14 cellular contexts compared by ENCODE assay signal in the genomic region with DNA sequence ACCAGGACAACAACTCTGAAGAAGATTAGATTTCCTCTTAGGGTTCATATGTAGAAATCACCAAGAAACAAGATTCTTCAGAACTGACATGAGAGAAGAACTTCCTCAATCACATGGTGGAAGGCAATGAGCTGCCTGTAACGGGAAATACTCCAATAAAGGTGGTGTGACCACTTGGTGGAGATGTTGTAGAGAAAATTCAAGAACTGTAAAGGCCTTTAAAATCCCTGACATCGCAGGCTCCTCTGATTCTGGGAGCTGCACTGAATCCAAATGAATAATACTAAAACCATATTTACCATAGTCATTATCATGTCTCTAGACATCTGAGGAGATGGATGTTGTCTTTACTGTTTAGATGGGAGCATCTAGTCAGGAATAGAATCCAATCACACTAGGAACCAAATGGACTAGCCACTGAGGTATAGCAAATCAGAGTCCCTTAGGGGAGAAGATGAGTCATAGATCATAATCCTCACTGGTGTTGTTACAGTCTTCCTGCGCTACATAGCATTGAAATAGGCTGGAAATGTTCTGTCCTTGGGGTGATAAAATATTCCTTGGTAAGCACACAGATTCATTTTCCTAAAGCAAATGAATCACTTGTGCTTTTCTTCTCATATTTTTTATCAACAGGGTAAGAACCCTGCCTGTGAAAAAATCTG.
DNase-seq lines count a peak whose midpoint lies in the region; ATAC-seq and TF ChIP-seq lines count a peak whose summit lies in the region.
"Had no signal": no experiment of that assay in that cellular context is flagged by ENCODE, and none has a peak within 500 bp of the region (broad histone marks: within the 10 kb centered on the region; RNA-seq: fewer than 3 reads in every experiment).

No MANE protein-coding gene starts in this region.

- H3K4me1 ChIP-seq in OCI-LY3 (ENCODE audit: low read length) (peaks cover 40% of the 10 kb centered on the region), foreskin keratinocyte (no peaks in the 10 kb centered on the region)
- H3K4me1 ChIP-seq: sigmoid colon, tibial nerve had no signal

- no peak overlapping the region for H3K4me3 Mint-ChIP-seq in progenitor cell of endocrine pancreas (ENCODE audit: low read depth)
- no peak overlapping the region for H3K4me3 Mint-ChIP-seq in activated naive CD8-positive, alpha-beta T cell treated with anti-CD3 and anti-CD28 coated beads, Interleukin-2, amount 50 U/mL, for 24 hours
- H3K4me3 Mint-ChIP-seq: activated T-cell treated with anti-CD3 and anti-CD28 coated beads, Interleukin-2, amount 50 U/mL, for 4 hours; central memory CD8-positive, alpha-beta T cell had no signal

- ATAC-seq in foreskin keratinocyte, result peak; percentile 55
- ATAC-seq in HG02798 (IDR thresholded peaks at IDR 0.05; ENCODE audit: poor library complexity, unreplicated experiment), result no peak
- ATAC-seq in activated naive CD8-positive, alpha-beta T cell treated with anti-CD3 and anti-CD28 coated beads, Interleukin-2, amount 50 U/mL, for 24 hours, result no peak
- ATAC-seq: activated T-cell treated with anti-CD3 and anti-CD28 coated beads, Interleukin-2, amount 50 U/mL, for 4 hours had no signal

- no peak overlapping the region for H3K4me3 ChIP-seq in OCI-LY3 (ENCODE audit: low read length)
- H3K4me3 ChIP-seq: sigmoid colon, tibial nerve had no signal

- H3K36me3 Mint-ChIP-seq in progenitor cell of endocrine pancreas (ENCODE audit: insufficient read depth), result no peaks in the 10 kb centered on the region
- H3K36me3 Mint-ChIP-seq in activated naive CD8-positive, alpha-beta T cell treated with anti-CD3 and anti-CD28 coated beads, Interleukin-2, amount 50 U/mL, for 24 hours (ENCODE audit: low read depth), result no peaks in the 10 kb centered on the region

- no peaks in the 10 kb centered on the region for H3K27me3 Mint-ChIP-seq in progenitor cell of endocrine pancreas
- H3K27me3 Mint-ChIP-seq in activated naive CD8-positive, alpha-beta T cell treated with anti-CD3 and anti-CD28 coated beads, Interleukin-2, amount 50 U/mL, for 24 hours, result no peaks in the 10 kb centered on the region
- H3K27me3 Mint-ChIP-seq: central memory CD8-positive, alpha-beta T cell had no signal

- no peak overlapping the region for H3K27ac ChIP-seq in OCI-LY3 (ENCODE audit: low read length)
- no peak overlapping the region for H3K27ac ChIP-seq in foreskin keratinocyte
- H3K27ac ChIP-seq: sigmoid colon, tibial nerve had no signal

- H3K9me3 ChIP-seq in OCI-LY3 (ENCODE audit: insufficient read depth, low read length), result no peaks in the 10 kb centered on the region
- H3K9me3 ChIP-seq: sigmoid colon, tibial nerve had no signal

- peak overlapping the region; percentile 43 for H2AFZ ChIP-seq in OCI-LY3 (ENCODE audit: low read depth, low read length)

- no peak overlapping the region for H3K4me2 ChIP-seq in OCI-LY3 (ENCODE audit: low read length)

- H3K9me3 Mint-ChIP-seq in progenitor cell of endocrine pancreas (ENCODE audit: low read depth), result no peaks in the 10 kb centered on the region
- peaks cover 10% of the 10 kb centered on the region for H3K9me3 Mint-ChIP-seq in activated naive CD8-positive, alpha-beta T cell treated with anti-CD3 and anti-CD28 coated beads, Interleukin-2, amount 50 U/mL, for 24 hours

- H3K9ac ChIP-seq in OCI-LY3 (ENCODE audit: low read length), result no peak overlapping the region

- H3K27me3 ChIP-seq in OCI-LY3 (ENCODE audit: low read depth, low read length) (no peaks in the 10 kb centered on the region), foreskin keratinocyte (no peaks in the 10 kb centered on the region)
- H3K27me3 ChIP-seq: sigmoid colon, tibial nerve had no signal

- H3K27ac Mint-ChIP-seq in progenitor cell of endocrine pancreas, result no peak overlapping the region
- H3K27ac Mint-ChIP-seq in activated naive CD8-positive, alpha-beta T cell treated with anti-CD3 and anti-CD28 coated beads, Interleukin-2, amount 50 U/mL, for 24 hours, result no peak overlapping the region

- DNase-seq in NCI-H1417 (lab: John Stamatoyannopoulos, UW) (peak; percentile 17 to 60 (median 28)), NCI-H1417 treated with DMSO at 0.1 percent for 48 hours (lab: John Stamatoyannopoulos, UW) (no peak), foreskin keratinocyte (peak in 1 of 2 donors; percentile 27), progenitor cell of endocrine pancreas (ENCODE audit: low spot score, unreplicated experiment) (no peak), putamen (ENCODE audit: low spot score) (no peak)
- no peak for DNase-seq in activated naive CD8-positive, alpha-beta T cell treated with anti-CD3 and anti-CD28 coated beads, Interleukin-2, amount 50 U/mL, for 24 hours
- DNase-seq: 8988T; activated T-cell treated with anti-CD3 and anti-CD28 coated beads, Interleukin-2, amount 50 U/mL, for 4 hours; NCI-H774; sigmoid colon had no signal

- H3K36me3 ChIP-seq in OCI-LY3 (replicated peaks; ENCODE audit: low read depth, low read length), result peaks cover 7% of the 10 kb centered on the region
- H3K36me3 ChIP-seq: sigmoid colon, tibial nerve had no signal

- peaks cover 8% of the 10 kb centered on the region for H3K4me1 Mint-ChIP-seq in progenitor cell of endocrine pancreas (ENCODE audit: low read depth)
- H3K4me1 Mint-ChIP-seq in activated naive CD8-positive, alpha-beta T cell treated with anti-CD3 and anti-CD28 coated beads, Interleukin-2, amount 50 U/mL, for 24 hours, result no peaks in the 10 kb centered on the region
- H3K4me1 Mint-ChIP-seq: central memory CD8-positive, alpha-beta T cell had no signal

- H4K20me1 ChIP-seq in OCI-LY3 (ENCODE audit: insufficient read depth, low read length), result no peaks in the 10 kb centered on the region

- TF ChIP-seq CTCF in OCI-LY3 (IDR thresholded peaks at IDR 0.05; ENCODE audit: low read depth, low read length) (peak; percentile 70), foreskin keratinocyte (conservative IDR thresholded peaks at IDR 0.05) (peak; percentile 33), progenitor cell of endocrine pancreas (IDR thresholded peaks at IDR 0.05; ENCODE audit: unreplicated experiment) (peak; percentile 40)

- H3K79me2 ChIP-seq in OCI-LY3 (ENCODE audit: low read length), result no peaks in the 10 kb centered on the region

Comparison
In these comparisons a context has a peak if more than half of its experiments do, and no peak if none do; other contexts are left out.
1. DNase-seq: peak in NCI-H1417 (3 of 3); none in NCI-H1417 treated with DMSO at 0.1 percent for 48 hours (single experiment), progenitor cell of endocrine pancreas (single experiment), activated naive CD8-positive, alpha-beta T cell treated with anti-CD3 and anti-CD28 coated beads, Interleukin-2, amount 50 U/mL, for 24 hours (single experiment) and putamen (single experiment).
2. Peak in every context shown above with its lines, with median percentiles within 50 percentile points of each other: CTCF ChIP-seq.